ENCODE assay signal across 10 cellular contexts in genomic region chr12:6899837-6900519, GRCh38. TPM values are rescaled to one million over a fixed set of nuclear protein-coding genes. Genes with fewer than 3 reads are reported as not detected.
DNase-seq lines count a peak whose midpoint lies in the region; ATAC-seq and TF ChIP-seq lines count a peak whose summit lies in the region.
"Had no signal": no experiment of that assay in that cellular context is flagged by ENCODE, and none has a peak within 500 bp of the region (broad histone marks: within the 10 kb centered on the region; RNA-seq: fewer than 3 reads in every experiment).

No MANE protein-coding gene starts in this region.

- 47 to 62% (median 58%) methylated on average over 10 of the region's 10 CpGs for WGBS in psoas muscle, 3 donors

- H3K27ac Mint-ChIP-seq in activated naive CD8-positive, alpha-beta T cell treated with anti-CD3 and anti-CD28 coated beads, Interleukin-2, amount 50 U/mL, for 24 hours, result no peak overlapping the region
- H3K27ac Mint-ChIP-seq in chondrocyte (ENCODE audit: unreplicated experiment), result no peak overlapping the region
- H3K27ac Mint-ChIP-seq: T-helper 1 cell treated with Interleukin-12 subunit alpha and Interleukin-12 subunit beta and Interleukin-4 antibody, amounts not matched to agents 30 μg/mL and 1 μg/mL, for 36 hours had no signal

- H3K4me3 ChIP-seq in psoas muscle (no peak overlapping the region), brain microvascular endothelial cell (ENCODE audit: low read depth, low read length) (no peak overlapping the region)

- H3K36me3 Mint-ChIP-seq in activated naive CD8-positive, alpha-beta T cell treated with anti-CD3 and anti-CD28 coated beads, Interleukin-2, amount 50 U/mL, for 24 hours (ENCODE audit: low read depth), result no peaks in the 10 kb centered on the region
- H3K36me3 Mint-ChIP-seq in chondrocyte (ENCODE audit: low read depth), result no peaks in the 10 kb centered on the region

- H3K27me3 ChIP-seq in psoas muscle (ENCODE audit: insufficient read depth in 3 of 3, low read length in 2 of 3) (no peaks in the 10 kb centered on the region), brain microvascular endothelial cell (replicated peaks) (no peaks in the 10 kb centered on the region)

- TF ChIP-seq CTCF in chondrocyte (IDR thresholded peaks at IDR 0.05), result no peak
- no peak for TF ChIP-seq CTCF in psoas muscle (IDR thresholded peaks at IDR 0.05)
- TF ChIP-seq CTCF in brain microvascular endothelial cell (IDR thresholded peaks at IDR 0.05; ENCODE audit: low read depth, low read length, missing control alignments), result no peak

- H3K27me3 Mint-ChIP-seq in activated naive CD8-positive, alpha-beta T cell treated with anti-CD3 and anti-CD28 coated beads, Interleukin-2, amount 50 U/mL, for 24 hours, result no peaks in the 10 kb centered on the region
- H3K27me3 Mint-ChIP-seq in chondrocyte (ENCODE audit: low read depth), result no peaks in the 10 kb centered on the region

- H3K4me3 Mint-ChIP-seq in activated naive CD8-positive, alpha-beta T cell treated with anti-CD3 and anti-CD28 coated beads, Interleukin-2, amount 50 U/mL, for 24 hours, result no peak overlapping the region
- no peak overlapping the region for H3K4me3 Mint-ChIP-seq in chondrocyte (ENCODE audit: unreplicated experiment)
- H3K4me3 Mint-ChIP-seq: T-helper 1 cell treated with Interleukin-12 subunit alpha and Interleukin-12 subunit beta and Interleukin-4 antibody, amounts not matched to agents 30 μg/mL and 1 μg/mL, for 36 hours had no signal

- DNase-seq in Ammon's horn (ENCODE audit: low spot score), result peak; percentile 89
- peak; percentile 60 to 78 for DNase-seq in Kasumi-1 (lab: John Stamatoyannopoulos, UW)
- peak; percentile 33 for DNase-seq in activated naive CD8-positive, alpha-beta T cell treated with anti-CD3 and anti-CD28 coated beads, Interleukin-2, amount 50 U/mL, for 24 hours
- peak; percentile 47 for DNase-seq in iris pigment epithelial cell (ENCODE audit: low read depth)
- DNase-seq in chondrocyte (ENCODE audit: low spot score), result no peak
- no peak for DNase-seq in psoas muscle
- DNase-seq in OCI-M2 (lab: John Stamatoyannopoulos, UW; ENCODE audit: unreplicated experiment), result no peak
- DNase-seq in brain microvascular endothelial cell, result no peak
- DNase-seq: cortex of kidney had no signal

- H3K27ac ChIP-seq in psoas muscle, result no peak overlapping the region
- H3K27ac ChIP-seq in brain microvascular endothelial cell, result no peak overlapping the region

- no peaks in the 10 kb centered on the region for H3K9me3 ChIP-seq in psoas muscle

- H3K4me1 ChIP-seq in psoas muscle, result peaks cover 5% of the 10 kb centered on the region

- no peak for ATAC-seq in activated naive CD8-positive, alpha-beta T cell treated with anti-CD3 and anti-CD28 coated beads, Interleukin-2, amount 50 U/mL, for 24 hours
- ATAC-seq in psoas muscle, result no peak

- H3K9me3 Mint-ChIP-seq in activated naive CD8-positive, alpha-beta T cell treated with anti-CD3 and anti-CD28 coated beads, Interleukin-2, amount 50 U/mL, for 24 hours, result no peaks in the 10 kb centered on the region
- no peaks in the 10 kb centered on the region for H3K9me3 Mint-ChIP-seq in chondrocyte (ENCODE audit: low read depth)
- H3K9me3 Mint-ChIP-seq: T-helper 1 cell treated with Interleukin-12 subunit alpha and Interleukin-12 subunit beta and Interleukin-4 antibody, amounts not matched to agents 30 μg/mL and 1 μg/mL, for 36 hours had no signal

- in situ Hi-C loops in brain microvascular endothelial cell (cut with HindIII; ENCODE audit: low pct_ligation_motif_present, low sequenced_read_pairs), result no loop called here

- H3K4me1 Mint-ChIP-seq in activated naive CD8-positive, alpha-beta T cell treated with anti-CD3 and anti-CD28 coated beads, Interleukin-2, amount 50 U/mL, for 24 hours, result peaks cover 12% of the 10 kb centered on the region
- H3K4me1 Mint-ChIP-seq in chondrocyte (ENCODE audit: low read depth), result peaks cover 13% of the 10 kb centered on the region

- intact Hi-C loops in psoas muscle (cut with DNase I), result loop anchor here in 1 of 2 donors (5.0 kb wide), 1 partner anchor 372 kb away; no protein-coding TSS in a partner anchor

- H3K36me3 ChIP-seq in psoas muscle (ENCODE audit: insufficient read depth in 1 of 2, low read depth in 1 of 2) (no peaks in the 10 kb centered on the region), brain microvascular endothelial cell (replicated peaks) (no peaks in the 10 kb centered on the region)

RNA-seq across cellular contexts. Expression of gene LRRC23, which starts 4.6 kb away (rescaled TPM):
- total RNA-seq in chondrocyte (6.3 to 9.3 TPM (median 7.6 TPM) in 3 replicates), psoas muscle (10 to 100 TPM; 10.2 to 14.9 (median 12.5) TPM)
- polyA plus RNA-seq in psoas muscle, result 10 to 100 TPM in 2 of 3 donors, 1 to 10 TPM in 1; 9.5 to 29.0 (median 14.3) TPM

RNA-seq across cellular contexts. Expression of gene ENO2, which starts 14.4 kb away (rescaled TPM):
- total RNA-seq in chondrocyte (22.2 to 60.8 TPM (median 58.6 TPM) in 3 replicates), psoas muscle (1 to 10 TPM; 2.0 to 4.6 (median 2.3) TPM)
- 1 to 10 TPM; 1.4 to 2.0 (median 1.8) TPM for polyA plus RNA-seq in psoas muscle

RNA-seq across cellular contexts. Expression of gene SPSB2, which starts 26.9 kb away (rescaled TPM):
- total RNA-seq in chondrocyte, result 7.6 to 11.8 TPM (median 7.9 TPM) in 3 replicates
- 1 to 10 TPM; 2.4 to 4.5 (median 3.2) TPM for total RNA-seq in psoas muscle
- 10 to 100 TPM in 1 of 3 donors, 1 to 10 TPM in 2; 4.3 to 10.2 (median 6.7) TPM for polyA plus RNA-seq in psoas muscle

RNA-seq across cellular contexts. Expression of gene ATN1, which starts 27.8 kb away (rescaled TPM):
- 103 to 110 TPM (median 106 TPM) in 3 replicates for total RNA-seq in chondrocyte
- 10 to 100 TPM; 43.3 to 55.8 (median 50.9) TPM for total RNA-seq in psoas muscle
- 10 to 100 TPM; 24.9 to 46.0 (median 33.7) TPM for polyA plus RNA-seq in psoas muscle

RNA-seq across cellular contexts. Expression of gene TPI1, which starts 32.6 kb away (rescaled TPM):
- total RNA-seq in chondrocyte, result 430 to 562 TPM (median 551 TPM) in 3 replicates
- 100 to 1,000 TPM; 537 to 822 (median 624) TPM for total RNA-seq in psoas muscle
- 100 to 1,000 TPM; 588 to 952 (median 847) TPM for polyA plus RNA-seq in psoas muscle

Comparison
In these comparisons a context has a peak if more than half of its experiments do, and no peak if none do; other contexts are left out.
1. DNase-seq: peak in Ammon's horn (single experiment), Kasumi-1 (2 of 2), activated naive CD8-positive, alpha-beta T cell treated with anti-CD3 and anti-CD28 coated beads, Interleukin-2, amount 50 U/mL, for 24 hours (single experiment) and iris pigment epithelial cell (single experiment); none in chondrocyte (single experiment), psoas muscle (0 of 2), OCI-M2 (single experiment) and brain microvascular endothelial cell (single experiment).